ENCODE assay signal across 8 cellular contexts in the genomic region with DNA sequence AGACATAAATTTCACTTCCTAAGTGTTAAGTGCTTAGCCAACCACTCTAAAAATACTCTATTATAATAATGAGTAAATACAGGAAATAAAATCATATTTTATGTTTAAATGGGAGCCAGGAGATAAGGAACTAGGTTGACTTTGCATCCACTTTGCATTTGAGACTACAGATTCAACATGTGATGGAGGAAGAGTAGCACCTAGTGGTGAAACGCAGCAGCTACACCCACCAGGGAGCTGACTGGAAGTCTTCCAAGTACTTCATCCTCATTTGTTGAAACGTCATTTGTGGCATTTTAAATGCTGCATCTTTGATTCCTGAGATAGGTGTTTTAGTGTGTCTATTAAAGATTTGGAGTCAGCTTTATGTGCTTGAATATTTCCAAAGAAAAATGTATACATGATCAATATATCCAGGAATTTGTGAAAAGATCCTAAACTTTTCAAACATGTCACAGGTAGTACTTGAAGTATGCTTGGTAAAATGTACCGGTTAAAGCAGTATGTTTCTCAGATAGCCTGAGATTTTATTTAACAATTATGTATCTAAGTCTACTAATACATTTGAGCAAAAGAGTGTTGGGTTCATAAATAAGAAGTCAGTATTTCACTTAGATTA. TPM values are rescaled to one million over a fixed set of nuclear protein-coding genes. Genes with fewer than 3 reads are reported as not detected.
DNase-seq lines count a peak whose midpoint lies in the region; ATAC-seq, FAIRE-seq and TF ChIP-seq lines count a peak whose summit lies in the region.

No MANE protein-coding gene starts in this region.

- 23 to 24% methylated on average over 3 of the region's 3 CpGs for WGBS in lower leg skin, 2 donors

- DNase-seq in C1 segment of cervical spinal cord (lab: John Stamatoyannopoulos, UW): peak in 9 of 14 donors; percentile 2 to 31 (median 14)
- DNase-seq in GM19239 (ENCODE audit: insufficient read length, low spot score): peak; percentile 43
- peak; percentile 51 for DNase-seq in NCI-H460 (ENCODE audit: extremely low read depth, low read depth)
- peak; percentile 79 for DNase-seq in activated CD4-positive, alpha-beta T cell treated with anti-CD3 and anti-CD28 coated beads for 36 hours
- peak; percentile 68 to 90 for DNase-seq in lower leg skin (ENCODE audit: low spot score in 2 of 2)
- DNase-seq in stimulated activated CD8-positive, alpha-beta memory T cell treated with anti-CD3 and anti-CD28 coated beads, Interleukin-15, amount 100 ng/mL, for 1 hour (ENCODE audit: low read depth): peak; percentile 40

- H3K27me3 Mint-ChIP-seq in activated CD4-positive, alpha-beta T cell treated with anti-CD3 and anti-CD28 coated beads for 36 hours: peaks cover 10% of the 10 kb centered on the region

- H3K4me3 Mint-ChIP-seq in activated CD4-positive, alpha-beta T cell treated with anti-CD3 and anti-CD28 coated beads for 36 hours: no peak overlapping the region

- no peaks in the 10 kb centered on the region for H3K4me1 Mint-ChIP-seq in activated CD4-positive, alpha-beta T cell treated with anti-CD3 and anti-CD28 coated beads for 36 hours

- CTCF ChIA-PET in activated CD4-positive, alpha-beta T cell treated with anti-CD3 and anti-CD28 coated beads for 36 hours (lab: Charles Lee): interaction anchor here (0.6 to 3.0 kb wide), 41 partner anchors 8 to 1208 kb away, joined by 3 to 23 read pairs (median 3); a partner anchor contains a TSS

- no peak for TF ChIP-seq POLR2A in lower leg skin (IDR thresholded peaks at IDR 0.05)

- H3K36me3 Mint-ChIP-seq in activated CD4-positive, alpha-beta T cell treated with anti-CD3 and anti-CD28 coated beads for 36 hours (ENCODE audit: low read depth): peaks cover 3% of the 10 kb centered on the region

- ATAC-seq in HG03196 (IDR thresholded peaks at IDR 0.05; ENCODE audit: unreplicated experiment): peak; percentile 93
- peak; percentile 80 for ATAC-seq in activated CD4-positive, alpha-beta T cell treated with anti-CD3 and anti-CD28 coated beads for 36 hours

- peaks cover 5% of the 10 kb centered on the region for H3K9me3 Mint-ChIP-seq in activated CD4-positive, alpha-beta T cell treated with anti-CD3 and anti-CD28 coated beads for 36 hours (ENCODE audit: low read depth)

- peak in 1 of 3 donors; percentile 91 for TF ChIP-seq CTCF in lower leg skin (IDR thresholded peaks at IDR 0.05)

- FAIRE-seq in GM19239 (lab: Jason Lieb, UNC) (peak; percentile 92), colon (lab: Jason Lieb, UNC) (peak; percentile 14)

- no peak overlapping the region for H3K4me3 ChIP-seq in lower leg skin (ENCODE audit: low read depth, poor library complexity, severe bottlenecking)

- intact Hi-C loops in activated CD4-positive, alpha-beta T cell treated with anti-CD3 and anti-CD28 coated beads for 36 hours (cut with DNase I, micrococcal nuclease): loop anchor here (1.0 to 10.0 kb wide), 8 partner anchors 81 to 1206 kb away; no protein-coding TSS in a partner anchor
- intact Hi-C loops in lower leg skin (cut with DNase I; ENCODE audit: low total_unique reads): no loop called here

- no peak overlapping the region for H3K27ac Mint-ChIP-seq in activated CD4-positive, alpha-beta T cell treated with anti-CD3 and anti-CD28 coated beads for 36 hours

- POLR2A ChIA-PET in activated CD4-positive, alpha-beta T cell treated with anti-CD3 and anti-CD28 coated beads for 36 hours (lab: Charles Lee): no interaction called here

RNA-seq across cellular contexts. Expression of a gene that starts 17.4 kb away (rescaled TPM):
- total RNA-seq in NCI-H460 (2014; rRNA removed; shearing (Covaris generic)): 4.4 and 5.7 TPM in 2 replicates
- polyA plus RNA-seq in NCI-H460 (2014; cell fraction: nucleus; rRNA removed): 2.8 and 4.2 TPM in 2 replicates
- 10 to 100 TPM in 1 of 2 experiments, 1 to 10 TPM in 1; 9.9 to 11.1 TPM for total RNA-seq in activated CD4-positive, alpha-beta T cell treated with anti-CD3 and anti-CD28 coated beads for 36 hours
- total RNA-seq in lower leg skin: 10 to 100 TPM; 16.6 to 60.0 (median 34.5) TPM

RNA-seq across cellular contexts. Expression of a gene that starts 44.7 kb away (rescaled TPM):
- not detected in 2 replicates for total RNA-seq in NCI-H460 (2014; rRNA removed; shearing (Covaris generic))
- not detected in 2 replicates for polyA plus RNA-seq in NCI-H460 (2014; cell fraction: nucleus; rRNA removed)
- not detected for total RNA-seq in activated CD4-positive, alpha-beta T cell treated with anti-CD3 and anti-CD28 coated beads for 36 hours
- not detected for total RNA-seq in lower leg skin

Comparison
In these comparisons a context has a peak if more than half of its experiments do, and no peak if none do; other contexts are left out.
1. DNase-seq: peak in every context shown above with its lines; median percentile 79 in activated CD4-positive, alpha-beta T cell treated with anti-CD3 and anti-CD28 coated beads for 36 hours; 79 in lower leg skin; 51 in NCI-H460; 43 in GM19239; 40 in stimulated activated CD8-positive, alpha-beta memory T cell treated with anti-CD3 and anti-CD28 coated beads, Interleukin-15, amount 100 ng/mL, for 1 hour; 14 in C1 segment of cervical spinal cord.